Comparison of ENCODE assay signal across 7 cellular contexts in the genomic region with DNA sequence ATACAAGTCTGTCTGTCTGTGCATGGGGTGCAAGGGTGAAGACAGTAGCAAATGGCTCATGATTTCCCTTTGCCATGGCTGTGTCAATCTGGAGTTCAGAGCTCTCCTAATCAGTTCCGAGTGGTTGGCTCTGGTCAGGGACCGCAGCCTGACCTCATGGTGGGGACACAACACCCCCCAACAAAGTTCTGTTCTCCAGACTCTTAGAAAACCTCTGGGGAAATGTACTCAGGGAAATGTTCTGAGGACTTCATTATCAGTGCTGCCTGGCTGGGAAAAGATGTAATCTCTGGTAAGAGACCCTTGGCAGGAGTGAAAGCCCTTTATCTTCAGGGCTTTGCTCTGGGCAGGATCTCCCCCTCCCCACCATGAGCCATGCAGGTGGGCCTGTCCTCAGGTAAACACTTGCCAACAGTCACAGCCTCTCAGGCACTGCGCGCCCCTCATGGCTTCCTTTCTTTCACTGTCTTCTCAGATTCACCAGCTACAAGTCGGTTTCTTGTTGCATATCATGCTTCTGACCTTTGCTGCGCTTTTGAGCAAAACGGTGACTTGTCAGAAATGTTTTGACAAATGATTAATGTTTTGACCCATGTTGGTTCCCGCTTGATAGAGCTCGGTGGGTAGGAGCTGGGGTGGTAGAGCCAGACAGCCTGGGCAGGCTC.
DNase-seq lines count a peak whose midpoint lies in the region; ATAC-seq lines count a peak whose summit lies in the region.

No MANE protein-coding gene starts in this region.

- peak overlapping the region; percentile 80 for H3K27ac ChIP-seq in KOPT-K1 (ENCODE audit: low read depth, low read length, poor library complexity, severe bottlenecking)

- peaks cover 50% of the 10 kb centered on the region for H3K4me1 Mint-ChIP-seq in activated naive CD8-positive, alpha-beta T cell treated with anti-CD3 and anti-CD28 coated beads, Interleukin-2, amount 10 ng/mL, durations not matched to agents 7 days and 5 days
- peaks cover 57% of the 10 kb centered on the region for H3K4me1 Mint-ChIP-seq in stimulated activated naive CD8-positive, alpha-beta T cell treated with anti-CD3 and anti-CD28 coated beads, Interleukin-15, amount 100 ng/mL, for 72 hours

- DNase-seq in activated naive CD8-positive, alpha-beta T cell treated with anti-CD3 and anti-CD28 coated beads, Interleukin-2, amount 10 ng/mL, durations not matched to agents 7 days and 5 days: peak; percentile 53
- peak; percentile 45 to 56 for DNase-seq in stimulated activated naive CD8-positive, alpha-beta T cell treated with anti-CD3 and anti-CD28 coated beads, Interleukin-15, amount 100 ng/mL, for 72 hours
- no peak for DNase-seq in GM19238 (ENCODE audit: insufficient read length, low spot score)
- DNase-seq in epidermal melanocyte (ENCODE audit: insufficient read length, low spot score): no peak
- DNase-seq in NOMO-1 treated with DMSO at 0.1 percent for 48 hours (lab: John Stamatoyannopoulos, UW; ENCODE audit: unreplicated experiment): no peak

- H3K9me3 ChIP-seq in KOPT-K1 (ENCODE audit: insufficient read depth, low read length, poor library complexity, severe bottlenecking): no peaks in the 10 kb centered on the region

- H3K27ac Mint-ChIP-seq in activated naive CD8-positive, alpha-beta T cell treated with anti-CD3 and anti-CD28 coated beads, Interleukin-2, amount 10 ng/mL, durations not matched to agents 7 days and 5 days: peak overlapping the region; percentile 97
- H3K27ac Mint-ChIP-seq in stimulated activated naive CD8-positive, alpha-beta T cell treated with anti-CD3 and anti-CD28 coated beads, Interleukin-15, amount 100 ng/mL, for 72 hours: peak overlapping the region; percentile 96 to 97

- no peaks in the 10 kb centered on the region for H3K9me3 Mint-ChIP-seq in activated naive CD8-positive, alpha-beta T cell treated with anti-CD3 and anti-CD28 coated beads, Interleukin-2, amount 10 ng/mL, durations not matched to agents 7 days and 5 days
- H3K9me3 Mint-ChIP-seq in stimulated activated naive CD8-positive, alpha-beta T cell treated with anti-CD3 and anti-CD28 coated beads, Interleukin-15, amount 100 ng/mL, for 72 hours: peaks cover 0 to 5% of the 10 kb centered on the region in 2 donors

- no peaks in the 10 kb centered on the region for H3K36me3 ChIP-seq in KOPT-K1 (ENCODE audit: insufficient read depth, low read length)

- peak; percentile 30 for ATAC-seq in GM21423 (IDR thresholded peaks at IDR 0.05; ENCODE audit: unreplicated experiment)
- ATAC-seq in activated naive CD8-positive, alpha-beta T cell treated with anti-CD3 and anti-CD28 coated beads, Interleukin-2, amount 10 ng/mL, durations not matched to agents 7 days and 5 days (ENCODE audit: low read depth): peak; percentile 22
- peak; percentile 66 for ATAC-seq in stimulated activated naive CD8-positive, alpha-beta T cell treated with anti-CD3 and anti-CD28 coated beads, Interleukin-15, amount 100 ng/mL, for 72 hours

- H3K36me3 Mint-ChIP-seq in activated naive CD8-positive, alpha-beta T cell treated with anti-CD3 and anti-CD28 coated beads, Interleukin-2, amount 10 ng/mL, durations not matched to agents 7 days and 5 days: peaks cover 39% of the 10 kb centered on the region

- POLR2A ChIA-PET in activated naive CD8-positive, alpha-beta T cell treated with anti-CD3 and anti-CD28 coated beads, Interleukin-2, amount 10 ng/mL, durations not matched to agents 7 days and 5 days (lab: Charles Lee): interaction anchor here (0.5 to 8.9 kb wide), 21 partner anchors 10 to 242 kb away, joined by 3 to 168 read pairs (median 5); a partner anchor contains a TSS

- H3K27me3 Mint-ChIP-seq in activated naive CD8-positive, alpha-beta T cell treated with anti-CD3 and anti-CD28 coated beads, Interleukin-2, amount 10 ng/mL, durations not matched to agents 7 days and 5 days: no peaks in the 10 kb centered on the region
- no peaks in the 10 kb centered on the region for H3K27me3 Mint-ChIP-seq in stimulated activated naive CD8-positive, alpha-beta T cell treated with anti-CD3 and anti-CD28 coated beads, Interleukin-15, amount 100 ng/mL, for 72 hours

- peak overlapping the region; percentile 88 for H3K4me3 Mint-ChIP-seq in activated naive CD8-positive, alpha-beta T cell treated with anti-CD3 and anti-CD28 coated beads, Interleukin-2, amount 10 ng/mL, durations not matched to agents 7 days and 5 days
- H3K4me3 Mint-ChIP-seq in stimulated activated naive CD8-positive, alpha-beta T cell treated with anti-CD3 and anti-CD28 coated beads, Interleukin-15, amount 100 ng/mL, for 72 hours: peak overlapping the region; percentile 82 to 84

Comparison
In these comparisons a context has a peak if more than half of its experiments do, and no peak if none do; other contexts are left out.
1. DNase-seq: peak in activated naive CD8-positive, alpha-beta T cell treated with anti-CD3 and anti-CD28 coated beads, Interleukin-2, amount 10 ng/mL, durations not matched to agents 7 days and 5 days (single experiment) and stimulated activated naive CD8-positive, alpha-beta T cell treated with anti-CD3 and anti-CD28 coated beads, Interleukin-15, amount 100 ng/mL, for 72 hours (2 of 2); none in GM19238 (single experiment), epidermal melanocyte (single experiment) and NOMO-1 treated with DMSO at 0.1 percent for 48 hours (single experiment).
2. Peak in every context shown above with its lines, with median percentiles within 50 percentile points of each other: ATAC-seq.